15 cellular contexts compared by ENCODE assay signal in the genomic region with DNA sequence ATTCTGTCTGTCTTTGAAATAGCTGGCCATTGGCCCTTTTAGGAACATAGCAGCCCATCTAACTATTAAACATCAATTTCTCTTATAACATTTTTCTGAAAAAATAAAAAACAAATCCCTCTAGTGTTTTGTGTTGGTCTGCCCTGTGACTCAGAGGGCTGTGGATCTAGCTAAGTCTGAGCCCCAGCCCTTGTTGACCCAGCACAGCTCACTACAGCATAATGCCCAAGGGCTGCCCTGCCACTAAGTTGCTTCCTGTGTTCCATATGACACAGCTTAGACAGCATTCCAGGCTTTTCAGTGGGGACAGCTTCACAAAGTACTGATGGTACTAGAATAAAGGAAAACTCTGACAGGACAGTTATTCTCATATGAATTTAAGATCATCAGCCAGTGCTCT.
DNase-seq lines count a peak whose midpoint lies in the region; ATAC-seq and TF ChIP-seq lines count a peak whose summit lies in the region.
"Had no signal": no experiment of that assay in that cellular context is flagged by ENCODE, and none has a peak within 500 bp of the region (broad histone marks: within the 10 kb centered on the region; RNA-seq: fewer than 3 reads in every experiment).

No MANE protein-coding gene starts in this region.

- no peaks in the 10 kb centered on the region for H3K36me3 Mint-ChIP-seq in activated T-helper 2 cell treated with anti-CD3 and anti-CD28 coated beads, Interferon-gamma antibody, Interleukin-2, Interleukin-4, amounts not matched to agents 10 μg/mL and 5 μg/mL and 100 μg/mL, durations not matched to agents 14 hours and 24 hours and 36 hours (ENCODE audit: low read depth)
- H3K36me3 Mint-ChIP-seq: activated naive CD8-positive, alpha-beta T cell treated with anti-CD3 and anti-CD28 coated beads for 36 hours; immature natural killer cell had no signal

- TF ChIP-seq CTCF in left ventricle myocardium inferior (IDR thresholded peaks at IDR 0.05; ENCODE audit: borderline replicate concordance) (no peak), choroid plexus epithelial cell (conservative IDR thresholded peaks at IDR 0.05; ENCODE audit: low read depth, low read length) (no peak)

- ATAC-seq in left cardiac atrium (peak; percentile 43 to 66), HG02938 (IDR thresholded peaks at IDR 0.05; ENCODE audit: unreplicated experiment) (no peak)
- ATAC-seq: stimulated activated naive CD8-positive, alpha-beta T cell treated with anti-CD3 and anti-CD28 coated beads, Interleukin-15, amount 100 ng/mL, for 72 hours had no signal

- H3K4me1 ChIP-seq in left ventricle myocardium inferior = peaks cover 46% of the 10 kb centered on the region

- H3K27me3 ChIP-seq in left ventricle myocardium inferior (ENCODE audit: low read depth) = no peaks in the 10 kb centered on the region
- H3K27me3 ChIP-seq: neutrophil had no signal

- H3K9me3 Mint-ChIP-seq in activated T-helper 2 cell treated with anti-CD3 and anti-CD28 coated beads, Interferon-gamma antibody, Interleukin-2, Interleukin-4, amounts not matched to agents 10 μg/mL and 5 μg/mL and 100 μg/mL, durations not matched to agents 14 hours and 24 hours and 36 hours = no peaks in the 10 kb centered on the region
- H3K9me3 Mint-ChIP-seq: activated naive CD8-positive, alpha-beta T cell treated with anti-CD3 and anti-CD28 coated beads for 36 hours; immature natural killer cell; stimulated activated naive CD8-positive, alpha-beta T cell treated with anti-CD3 and anti-CD28 coated beads, Interleukin-15, amount 100 ng/mL, for 72 hours; T-helper 2 cell treated with Interferon-gamma antibody and Interleukin-4, amounts not matched to agents 5 μg/mL and 100 μg/mL, for 36 hours had no signal

- H3K9me3 ChIP-seq in left ventricle myocardium inferior (replicated peaks) = no peaks in the 10 kb centered on the region
- H3K9me3 ChIP-seq: neutrophil had no signal

- DNase-seq in left cardiac atrium = peak; percentile 25
- DNase-seq in left ventricle myocardium inferior = no peak
- peak; percentile 54 for DNase-seq in choroid plexus epithelial cell (ENCODE audit: low read depth)
- peak; percentile 74 for DNase-seq in islet precursor cell
- DNase-seq in activated T-helper 2 cell treated with anti-CD3 and anti-CD28 coated beads, Interferon-gamma antibody, Interleukin-2, Interleukin-4, amounts not matched to agents 10 μg/mL and 5 μg/mL and 100 μg/mL, durations not matched to agents 14 hours and 24 hours and 36 hours (ENCODE audit: low spot score) = no peak
- no peak for DNase-seq in SHP77 treated with DMSO at 0.1 percent for 48 hours (lab: John Stamatoyannopoulos, UW)
- DNase-seq in NCI-H2196 (lab: John Stamatoyannopoulos, UW; ENCODE audit: unreplicated experiment) = no peak
- DNase-seq: activated CD8-positive, alpha-beta memory T cell treated with anti-CD3 and anti-CD28 coated beads for 24 hours; activated naive CD8-positive, alpha-beta T cell treated with anti-CD3 and anti-CD28 coated beads for 36 hours; immature natural killer cell; stimulated activated CD4-positive, alpha-beta T cell treated with anti-CD3 and anti-CD28 coated beads, Interleukin-1b, Interleukin-23, amount 100 ng/mL, for 48 hours; stimulated activated naive CD8-positive, alpha-beta T cell treated with anti-CD3 and anti-CD28 coated beads, Interleukin-15, amount 100 ng/mL, for 72 hours had no signal

- intact Hi-C loops in left cardiac atrium (cut with DNase I) (no loop called here), left ventricle myocardium inferior (cut with micrococcal nuclease) (no loop called here)
- intact Hi-C loops in activated T-helper 2 cell treated with anti-CD3 and anti-CD28 coated beads, Interferon-gamma antibody, Interleukin-2, Interleukin-4, amounts not matched to agents 10 μg/mL and 5 μg/mL and 100 μg/mL, durations not matched to agents 14 hours and 24 hours and 36 hours (cut with micrococcal nuclease) = no loop called here

- H3K4me3 ChIP-seq in left ventricle myocardium inferior (no peak overlapping the region), choroid plexus epithelial cell (ENCODE audit: low read depth, low read length) (no peak overlapping the region)

- H3K27ac ChIP-seq in left ventricle myocardium inferior (replicated peaks) = no peak overlapping the region
- H3K27ac ChIP-seq: neutrophil had no signal

- no peak overlapping the region for H3K27ac Mint-ChIP-seq in activated T-helper 2 cell treated with anti-CD3 and anti-CD28 coated beads, Interferon-gamma antibody, Interleukin-2, Interleukin-4, amounts not matched to agents 10 μg/mL and 5 μg/mL and 100 μg/mL, durations not matched to agents 14 hours and 24 hours and 36 hours
- H3K27ac Mint-ChIP-seq: activated naive CD8-positive, alpha-beta T cell treated with anti-CD3 and anti-CD28 coated beads for 36 hours; immature natural killer cell; stimulated activated naive CD8-positive, alpha-beta T cell treated with anti-CD3 and anti-CD28 coated beads, Interleukin-15, amount 100 ng/mL, for 72 hours; T-helper 2 cell treated with Interferon-gamma antibody and Interleukin-4, amounts not matched to agents 5 μg/mL and 100 μg/mL, for 36 hours had no signal

- H3K4me3 Mint-ChIP-seq in activated T-helper 2 cell treated with anti-CD3 and anti-CD28 coated beads, Interferon-gamma antibody, Interleukin-2, Interleukin-4, amounts not matched to agents 10 μg/mL and 5 μg/mL and 100 μg/mL, durations not matched to agents 14 hours and 24 hours and 36 hours (ENCODE audit: low read depth) = no peak overlapping the region
- H3K4me3 Mint-ChIP-seq: activated naive CD8-positive, alpha-beta T cell treated with anti-CD3 and anti-CD28 coated beads for 36 hours; immature natural killer cell; stimulated activated naive CD8-positive, alpha-beta T cell treated with anti-CD3 and anti-CD28 coated beads, Interleukin-15, amount 100 ng/mL, for 72 hours; T-helper 2 cell treated with Interferon-gamma antibody and Interleukin-4, amounts not matched to agents 5 μg/mL and 100 μg/mL, for 36 hours had no signal

- H3K27me3 Mint-ChIP-seq in activated T-helper 2 cell treated with anti-CD3 and anti-CD28 coated beads, Interferon-gamma antibody, Interleukin-2, Interleukin-4, amounts not matched to agents 10 μg/mL and 5 μg/mL and 100 μg/mL, durations not matched to agents 14 hours and 24 hours and 36 hours (ENCODE audit: low read depth) = peaks cover 20% of the 10 kb centered on the region

- H3K4me1 Mint-ChIP-seq in activated T-helper 2 cell treated with anti-CD3 and anti-CD28 coated beads, Interferon-gamma antibody, Interleukin-2, Interleukin-4, amounts not matched to agents 10 μg/mL and 5 μg/mL and 100 μg/mL, durations not matched to agents 14 hours and 24 hours and 36 hours (ENCODE audit: low read depth) = peaks cover 2% of the 10 kb centered on the region
- H3K4me1 Mint-ChIP-seq: activated naive CD8-positive, alpha-beta T cell treated with anti-CD3 and anti-CD28 coated beads for 36 hours; stimulated activated naive CD8-positive, alpha-beta T cell treated with anti-CD3 and anti-CD28 coated beads, Interleukin-15, amount 100 ng/mL, for 72 hours had no signal

- no peaks in the 10 kb centered on the region for H3K36me3 ChIP-seq in left ventricle myocardium inferior
- H3K36me3 ChIP-seq: neutrophil had no signal

Comparison
In these comparisons a context has a peak if more than half of its experiments do, and no peak if none do; other contexts are left out.
1. DNase-seq: peak in left cardiac atrium (single experiment), choroid plexus epithelial cell (single experiment) and islet precursor cell (single experiment); none in left ventricle myocardium inferior (single experiment), activated T-helper 2 cell treated with anti-CD3 and anti-CD28 coated beads, Interferon-gamma antibody, Interleukin-2, Interleukin-4, amounts not matched to agents 10 μg/mL and 5 μg/mL and 100 μg/mL, durations not matched to agents 14 hours and 24 hours and 36 hours (single experiment), SHP77 treated with DMSO at 0.1 percent for 48 hours (single experiment) and NCI-H2196 (single experiment).